ENCODE assay signal across 1 cellular context in genomic region chr7:152130658-152131590, GRCh38.
TF ChIP-seq lines count a peak whose summit lies in the region.

No MANE protein-coding gene starts in this region.

TF ChIP-seq in GM12878, 131 proteins besides CTCF, POLR2A, EP300 and RAD21 (continued from another document):
- peak; percentile 26; the same call in 1 of the 2 replicates for TF ChIP-seq POLR2AphosphoS2 (IDR thresholded peaks at IDR 0.05; ENCODE audit: low read depth, low read length)
